ENCODE assay signal across 9 cellular contexts in genomic region chr15:70526221-70526973, GRCh38.
DNase-seq lines count a peak whose midpoint lies in the region; ATAC-seq and TF ChIP-seq lines count a peak whose summit lies in the region.
"Had no signal": no experiment of that assay in that cellular context is flagged by ENCODE, and none has a peak within 500 bp of the region (broad histone marks: within the 10 kb centered on the region; RNA-seq: fewer than 3 reads in every experiment).

No MANE protein-coding gene starts in this region.

- TF ChIP-seq CTCF in AG09309 (IDR thresholded peaks at IDR 0.05; ENCODE audit: control insufficient read depth, insufficient read depth, low read depth, low read length, missing control alignments) (no peak), HFFc6 (IDR thresholded peaks at IDR 0.05) (no peak)

- peaks cover 35% of the 10 kb centered on the region for H3K4me1 Mint-ChIP-seq in HFFc6 (ENCODE audit: low read depth)
- peaks cover 34% of the 10 kb centered on the region for H3K4me1 Mint-ChIP-seq in stimulated activated effector memory CD8-positive, alpha-beta T cell treated with anti-CD3 and anti-CD28 coated beads, Interleukin-12 subunit alpha, Interleukin-12 subunit beta, amount 100 ng/mL, for 72 hours

- H3K9me3 ChIP-seq in duodenal mucosa (ENCODE audit: control insufficient read depth in 1 of 2, low read length in 2 of 2) = no peaks in the 10 kb centered on the region

- peaks cover 25 to 33% of the 10 kb centered on the region in 2 donors for H3K4me1 ChIP-seq in duodenal mucosa (ENCODE audit: control insufficient read depth in 1 of 2, insufficient read depth in 2 of 2, low read length in 2 of 2)

- peaks cover 0 to 4% of the 10 kb centered on the region in 2 donors for H3K27me3 ChIP-seq in duodenal mucosa (ENCODE audit: control insufficient read depth in 1 of 2, insufficient read depth in 2 of 2, low read length in 2 of 2)

- no peak overlapping the region for H3K9ac ChIP-seq in duodenal mucosa (ENCODE audit: low read depth in 1 of 2, low read length in 2 of 2)

- DNase-seq in AG09309 (ENCODE audit: low read depth) (peak; percentile 63), HFFc6 (peak; percentile 83), NCI-H82 (lab: John Stamatoyannopoulos, UW) (peak; percentile 78)
- no peak for DNase-seq in stimulated activated effector memory CD8-positive, alpha-beta T cell treated with anti-CD3 and anti-CD28 coated beads, Interleukin-12 subunit alpha, Interleukin-12 subunit beta, amount 100 ng/mL, for 72 hours (ENCODE audit: low spot score in 2 of 2)
- no peak for DNase-seq in stimulated activated naive CD4-positive, alpha-beta T cell treated with Interleukin-2 at 50 U/mL for 16 hours (lab: John Stamatoyannopoulos, UW)

- peak; percentile 64 for ATAC-seq in stimulated activated effector memory CD8-positive, alpha-beta T cell treated with anti-CD3 and anti-CD28 coated beads, Interleukin-12 subunit alpha, Interleukin-12 subunit beta, amount 100 ng/mL, for 72 hours
- no peak for ATAC-seq in GM18909 (IDR thresholded peaks at IDR 0.05; ENCODE audit: poor library complexity, unreplicated experiment)
- ATAC-seq in HG02885 (IDR thresholded peaks at IDR 0.05; ENCODE audit: poor library complexity, unreplicated experiment) = no peak
- ATAC-seq: activated T-cell treated with anti-CD3 and anti-CD28 coated beads, Interleukin-2, amount 50 U/mL, for 72 hours had no signal

- H3K4me3 ChIP-seq in AG09309 (ENCODE audit: control insufficient read depth, low read depth, low read length) (peak overlapping the region; percentile 12; the same call in 1 of the 2 replicates), duodenal mucosa (ENCODE audit: low read depth in 1 of 2, low read length in 2 of 2) (peak overlapping the region; percentile 21 to 34)

- no peaks in the 10 kb centered on the region for H3K36me3 ChIP-seq in duodenal mucosa (ENCODE audit: control insufficient read depth in 1 of 2, insufficient read depth in 2 of 2, low read length in 2 of 2)

- peaks cover 32% of the 10 kb centered on the region for H3K27me3 Mint-ChIP-seq in HFFc6 (ENCODE audit: insufficient read depth)

- H3K27ac Mint-ChIP-seq in HFFc6 = peak overlapping the region; percentile 59; the same call in 1 of the 2 replicates
- H3K27ac Mint-ChIP-seq in stimulated activated effector memory CD8-positive, alpha-beta T cell treated with anti-CD3 and anti-CD28 coated beads, Interleukin-12 subunit alpha, Interleukin-12 subunit beta, amount 100 ng/mL, for 72 hours = no peak overlapping the region
- H3K27ac Mint-ChIP-seq: activated T-cell treated with anti-CD3 and anti-CD28 coated beads, Interleukin-2, amount 50 U/mL, for 72 hours had no signal

- no peaks in the 10 kb centered on the region for H3K36me3 Mint-ChIP-seq in HFFc6 (ENCODE audit: low read depth)
- H3K36me3 Mint-ChIP-seq in stimulated activated effector memory CD8-positive, alpha-beta T cell treated with anti-CD3 and anti-CD28 coated beads, Interleukin-12 subunit alpha, Interleukin-12 subunit beta, amount 100 ng/mL, for 72 hours = no peaks in the 10 kb centered on the region

- H3K9me3 Mint-ChIP-seq in HFFc6 = no peaks in the 10 kb centered on the region
- no peaks in the 10 kb centered on the region for H3K9me3 Mint-ChIP-seq in stimulated activated effector memory CD8-positive, alpha-beta T cell treated with anti-CD3 and anti-CD28 coated beads, Interleukin-12 subunit alpha, Interleukin-12 subunit beta, amount 100 ng/mL, for 72 hours
- H3K9me3 Mint-ChIP-seq: activated T-cell treated with anti-CD3 and anti-CD28 coated beads, Interleukin-2, amount 50 U/mL, for 72 hours had no signal

- peak overlapping the region; percentile 76 for H3K4me3 Mint-ChIP-seq in HFFc6
- peak overlapping the region; percentile 29 for H3K4me3 Mint-ChIP-seq in stimulated activated effector memory CD8-positive, alpha-beta T cell treated with anti-CD3 and anti-CD28 coated beads, Interleukin-12 subunit alpha, Interleukin-12 subunit beta, amount 100 ng/mL, for 72 hours

- no peak overlapping the region for H3K27ac ChIP-seq in duodenal mucosa (ENCODE audit: low read depth, low read length)

Comparison
In these comparisons a context has a peak if more than half of its experiments do, and no peak if none do; other contexts are left out.
1. DNase-seq: peak in AG09309 (single experiment), HFFc6 (single experiment) and NCI-H82 (single experiment); none in stimulated activated effector memory CD8-positive, alpha-beta T cell treated with anti-CD3 and anti-CD28 coated beads, Interleukin-12 subunit alpha, Interleukin-12 subunit beta, amount 100 ng/mL, for 72 hours (0 of 2) and stimulated activated naive CD4-positive, alpha-beta T cell treated with Interleukin-2 at 50 U/mL for 16 hours (single experiment).